ENCODE assay signal across 15 cellular contexts in the genomic region with DNA sequence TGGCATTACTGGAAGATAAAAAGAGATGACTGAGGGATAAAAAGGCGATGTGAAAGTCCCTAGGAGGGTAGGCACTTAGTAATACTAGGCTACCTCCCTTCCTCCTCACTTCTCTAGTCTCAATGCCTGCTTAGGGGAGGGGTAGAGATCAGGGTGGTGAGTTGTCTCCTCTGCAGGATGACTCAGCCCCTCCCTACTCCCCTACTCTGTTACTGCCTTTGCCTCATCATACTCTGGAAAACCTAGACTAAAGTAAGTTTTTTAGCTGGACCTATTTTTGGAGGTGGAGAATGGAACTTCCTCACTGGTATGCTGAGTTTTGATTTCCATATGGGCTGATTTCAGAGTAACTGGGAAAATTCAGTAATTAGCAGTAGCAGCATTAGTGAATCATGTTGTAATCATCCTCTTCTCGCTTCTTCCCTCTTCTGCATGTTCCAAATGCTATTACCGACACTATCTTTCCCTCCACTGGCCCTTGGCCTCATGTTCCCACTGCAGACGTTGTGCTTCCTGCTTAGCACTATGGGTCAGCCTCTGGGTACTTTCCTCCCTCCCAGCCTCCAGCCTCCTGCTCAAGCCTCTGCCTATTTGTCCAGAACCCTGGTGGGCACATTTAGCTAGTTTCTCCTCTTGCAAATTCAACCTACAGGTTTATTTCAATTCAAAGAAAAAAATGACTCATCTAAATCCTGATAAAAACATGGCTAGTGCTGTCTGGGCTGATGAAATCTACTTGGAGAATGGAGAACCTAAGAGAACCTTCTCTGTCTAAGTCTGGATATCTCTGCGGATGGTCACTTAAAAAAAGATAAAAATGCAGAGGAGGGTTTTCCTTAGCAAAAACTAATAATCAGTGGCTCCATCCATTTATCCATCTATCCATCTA.
DNase-seq lines count a peak whose midpoint lies in the region; ATAC-seq, FAIRE-seq and TF ChIP-seq lines count a peak whose summit lies in the region.
"Had no signal": no experiment of that assay in that cellular context is flagged by ENCODE, and none has a peak within 500 bp of the region (broad histone marks: within the 10 kb centered on the region; RNA-seq: fewer than 3 reads in every experiment).

No MANE protein-coding gene starts in this region.

- FAIRE-seq in D721Med (lab: Jason Lieb, UNC): no peak
- FAIRE-seq: G401.6 had no signal

- no peaks in the 10 kb centered on the region for H3K9me2 ChIP-seq in GM23248 (ENCODE audit: insufficient read depth)

- WGBS in GM23248 (ENCODE audit: low coverage in 1 of 2, low lambda C conversion rate in 2 of 2, missing lambda C conversion rate in 2 of 2), 2 experiments: 21 to 23% methylated on average over 5 of the region's 5 CpGs

- H3K4me2 ChIP-seq in GM23248 (ENCODE audit: unreplicated experiment): peak overlapping the region; percentile 68

- H3K27ac ChIP-seq in GM23248 (peak overlapping the region; percentile 93), WERI-Rb-1 (peak overlapping the region; percentile 92), foreskin keratinocyte (no peak overlapping the region)
- H3K27ac ChIP-seq: Peyer's patch had no signal

- H4K20me1 ChIP-seq in GM23248 (ENCODE audit: insufficient read depth): no peaks in the 10 kb centered on the region
- H4K20me1 ChIP-seq: BLaER1 treated with 17β-estradiol and CSF1 and Interleukin-3, amounts not matched to agents 10 nM and 100 nM had no signal

- TF ChIP-seq CTCF in WERI-Rb-1 (IDR thresholded peaks at IDR 0.05; ENCODE audit: low read depth, low read length) (no peak), foreskin keratinocyte (conservative IDR thresholded peaks at IDR 0.05) (no peak), D721Med (IDR thresholded peaks at IDR 0.05; ENCODE audit: insufficient read depth, missing control alignments) (no peak)

- no peaks in the 10 kb centered on the region for H3K27me3 ChIP-seq in GM23248 (replicated peaks; ENCODE audit: insufficient read depth)
- H3K27me3 ChIP-seq in WERI-Rb-1 (ENCODE audit: insufficient read depth, low read depth, severe bottlenecking): no peaks in the 10 kb centered on the region
- H3K27me3 ChIP-seq in foreskin keratinocyte: no peaks in the 10 kb centered on the region
- H3K27me3 ChIP-seq: BLaER1 treated with 17β-estradiol and CSF1 and Interleukin-3, amounts not matched to agents 10 nM and 100 nM; Peyer's patch had no signal

- in situ Hi-C loops in GM23248 (cut with MboI): no loop called here

- H3K79me2 ChIP-seq in GM23248 (ENCODE audit: insufficient read depth): 0 out of 2 replicates have a peak, but pooled peaks cover 8% of the 10 kb centered on the region

- H3K9ac ChIP-seq in GM23248: peak overlapping the region; percentile 64
- H3K9ac ChIP-seq: BLaER1 treated with 17β-estradiol and CSF1 and Interleukin-3, amounts not matched to agents 10 nM and 100 nM had no signal

- H3K36me3 ChIP-seq in GM23248 (ENCODE audit: low read depth) (no peaks in the 10 kb centered on the region), WERI-Rb-1 (no peaks in the 10 kb centered on the region)
- H3K36me3 ChIP-seq: BLaER1 treated with 17β-estradiol and CSF1 and Interleukin-3, amounts not matched to agents 10 nM and 100 nM; Peyer's patch had no signal

- H3K4me3 ChIP-seq in GM23248 (peak overlapping the region; percentile 40), WERI-Rb-1 (ENCODE audit: low read depth, low read length) (no peak overlapping the region)
- H3K4me3 ChIP-seq: BLaER1 treated with 17β-estradiol and CSF1 and Interleukin-3, amounts not matched to agents 10 nM and 100 nM; Peyer's patch had no signal

- DNase-seq in A172 (ENCODE audit: low spot score) (peak; percentile 68), GM23248 (peak; percentile 93), WERI-Rb-1 (no peak), foreskin keratinocyte (peak in 1 of 2 donors; percentile 65), HK-2 (ENCODE audit: unreplicated experiment) (no peak), T-helper 9 cell (no peak), D721Med (ENCODE audit: insufficient read length, low spot score) (no peak), epidermal melanocyte (ENCODE audit: insufficient read length, low spot score) (no peak)
- DNase-seq: endodermal cell, hippocampal formation, Kasumi-1, occipital lobe, Peyer's patch had no signal

- peaks cover 37% of the 10 kb centered on the region for H3F3A ChIP-seq in GM23248 (ENCODE audit: insufficient read depth)

- ATAC-seq in foreskin keratinocyte: peak; percentile 96

- no peak overlapping the region for H2AFZ ChIP-seq in GM23248

- H3K9me3 ChIP-seq in GM23248 (ENCODE audit: low read depth): no peaks in the 10 kb centered on the region
- H3K9me3 ChIP-seq in WERI-Rb-1 (ENCODE audit: severe bottlenecking): no peaks in the 10 kb centered on the region
- H3K9me3 ChIP-seq: BLaER1 treated with 17β-estradiol and CSF1 and Interleukin-3, amounts not matched to agents 10 nM and 100 nM; Peyer's patch had no signal

- peaks cover 39% of the 10 kb centered on the region for H3K4me1 ChIP-seq in GM23248 (ENCODE audit: insufficient read depth)
- H3K4me1 ChIP-seq in foreskin keratinocyte: no peaks in the 10 kb centered on the region
- H3K4me1 ChIP-seq: Peyer's patch had no signal

Comparison
In these comparisons a context has a peak if more than half of its experiments do, and no peak if none do; other contexts are left out.
1. DNase-seq: peak in A172 (single experiment) and GM23248 (single experiment); none in WERI-Rb-1 (single experiment), HK-2 (single experiment), T-helper 9 cell (single experiment), D721Med (single experiment) and epidermal melanocyte (single experiment).